In the genomic region with DNA sequence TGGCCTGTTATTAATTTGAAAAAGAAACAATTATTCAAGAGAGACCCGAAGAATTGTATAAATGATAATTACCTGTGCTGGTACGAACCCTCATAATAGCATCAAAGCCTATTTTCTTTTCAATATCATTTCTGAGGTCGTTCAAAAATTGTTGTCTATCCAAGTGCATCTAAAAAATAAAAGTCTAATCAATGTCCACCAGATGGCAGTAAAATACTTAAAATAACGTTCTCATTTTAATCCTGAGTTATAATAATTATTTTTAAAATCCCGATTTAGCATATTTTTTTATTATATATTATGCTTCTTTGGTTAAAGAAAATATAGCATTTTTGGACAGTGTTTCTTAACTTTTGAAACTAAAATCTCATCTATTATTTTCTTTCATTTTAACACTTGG, we compare ENCODE assay signal across 8 cellular contexts. TPM values are rescaled to one million over a fixed set of nuclear protein-coding genes. Genes with fewer than 3 reads are reported as not detected.
DNase-seq lines count a peak whose midpoint lies in the region; ATAC-seq and TF ChIP-seq lines count a peak whose summit lies in the region.

No MANE protein-coding gene starts in this region.

- TF ChIP-seq RAD21 in IMR-90 (IDR thresholded peaks at IDR 0.05; ENCODE audit: low read length): peak; percentile 24

- no peak overlapping the region for H3K18ac ChIP-seq in IMR-90 (ENCODE audit: low read depth, low read length)

- H2BK20ac ChIP-seq in IMR-90 (ENCODE audit: low read depth, low read length): no peak overlapping the region

- intact Hi-C loops in IMR-90 (cut with micrococcal nuclease) (loop anchor here (1.0 kb wide), 3 partner anchors 10 to 228 kb away; no protein-coding TSS in a partner anchor), body of pancreas (cut with DNase I) (no loop called here)

- H3K9me1 ChIP-seq in IMR-90 (ENCODE audit: insufficient read depth, low read length): 0 out of 2 replicates have a peak, but pooled peaks cover 4% of the 10 kb centered on the region

- TF ChIP-seq CTCF in IMR-90 (conservative IDR thresholded peaks at IDR 0.05; ENCODE audit: low read depth, low read length): peak; percentile 42
- TF ChIP-seq CTCF in body of pancreas (IDR thresholded peaks at IDR 0.05): peak in 6 of 7 experiments; percentile 26 to 46 (median 38)

- no peak overlapping the region for H4K8ac ChIP-seq in IMR-90 (ENCODE audit: low read depth in 2 of 2, low read length in 2 of 2)

- H2AK9ac ChIP-seq in IMR-90 (replicated peaks; ENCODE audit: low read depth, low read length, poor library complexity): no peak overlapping the region

- no peak for TF ChIP-seq POLR2A in IMR-90 (IDR thresholded peaks at IDR 0.05; ENCODE audit: low read depth, low read length)
- TF ChIP-seq POLR2A in body of pancreas (IDR thresholded peaks at IDR 0.05): no peak

- no peak overlapping the region for H2BK15ac ChIP-seq in IMR-90 (ENCODE audit: low read depth, low read length)

- CTCF ChIA-PET in IMR-90 (lab: Yijun Ruan, JAX): no interaction called here

- no peak overlapping the region for H3K4me2 ChIP-seq in IMR-90 (ENCODE audit: low read depth, low read length)

- H2AK5ac ChIP-seq in IMR-90 (ENCODE audit: low read depth, low read length): no peak overlapping the region

- dilution Hi-C loops in IMR-90 (cut with HindIII; ENCODE audit: low sequenced_read_pairs, unreplicated experiment): no loop called here

- no peak for ATAC-seq in IMR-90 (ENCODE audit: low read depth)
- no peak for ATAC-seq in body of pancreas
- ATAC-seq in HG03378 (IDR thresholded peaks at IDR 0.05; ENCODE audit: unreplicated experiment): no peak
- no peak for ATAC-seq in activated T-cell treated with anti-CD3 and anti-CD28 coated beads, Interleukin-2, amount 50 U/mL, for 72 hours (replicated peaks in 1 of 2)
- ATAC-seq in HG03442 (IDR thresholded peaks at IDR 0.05; ENCODE audit: unreplicated experiment): no peak

- no CpG with 5 or more reads among the region's 5 CpGs for WGBS in IMR-90 (ENCODE audit: extremely low coverage in 2 of 2, insufficient read length in 1 of 2), 2 experiments
- 30 to 32% methylated on average over 5 of the region's 5 CpGs for WGBS in body of pancreas, 2 donors

- peaks cover 23 to 72% (median 30%) of the 10 kb centered on the region in 3 donors for H3K36me3 Mint-ChIP-seq in immature natural killer cell
- H3K36me3 Mint-ChIP-seq in activated T-cell treated with anti-CD3 and anti-CD28 coated beads, Interleukin-2, amount 50 U/mL, for 72 hours (ENCODE audit: insufficient read depth in 2 of 2): peaks cover 5 to 13% of the 10 kb centered on the region in 2 donors

- H3K4me3 ChIP-seq in IMR-90 (ENCODE audit: insufficient read depth, low read depth, low read length): no peak overlapping the region
- no peak overlapping the region for H3K4me3 ChIP-seq in body of pancreas

- H3K4me1 ChIP-seq in IMR-90 (ENCODE audit: control insufficient read depth, insufficient read depth, low read length): peaks cover 17% of the 10 kb centered on the region
- peaks cover 6% of the 10 kb centered on the region for H3K4me1 ChIP-seq in body of pancreas

- H3K4ac ChIP-seq in IMR-90 (ENCODE audit: low read depth, low read length): no peak overlapping the region

- H3K27ac ChIP-seq in IMR-90 (ENCODE audit: insufficient read depth, low read length) (no peak overlapping the region), body of pancreas (peak overlapping the region in 1 of 4 donors; percentile 10)

- H3K9me3 ChIP-seq in IMR-90 (ENCODE audit: control insufficient read depth, insufficient read depth, low read length) (no peaks in the 10 kb centered on the region), body of pancreas (no peaks in the 10 kb centered on the region)

- H4K5ac ChIP-seq in IMR-90 (ENCODE audit: low read depth, low read length): no peak overlapping the region

- no peaks in the 10 kb centered on the region for H3K9me3 Mint-ChIP-seq in immature natural killer cell
- no peaks in the 10 kb centered on the region for H3K9me3 Mint-ChIP-seq in activated T-cell treated with anti-CD3 and anti-CD28 coated beads, Interleukin-2, amount 50 U/mL, for 72 hours

- H4K20me1 ChIP-seq in IMR-90 (ENCODE audit: insufficient read depth, low read length): peaks cover 26% of the 10 kb centered on the region; the same call in 1 of the 2 replicates

- DNase-seq in AML-193 (lab: John Stamatoyannopoulos, UW): peak; percentile 24 to 29
- DNase-seq in IMR-90: no peak
- DNase-seq in body of pancreas: no peak
- DNase-seq in medulla oblongata (ENCODE audit: extremely low spot score): peak; percentile 45
- DNase-seq in immature natural killer cell: no peak
- no peak for DNase-seq in activated T-cell treated with anti-CD3 and anti-CD28 coated beads, Interleukin-2, amount 50 U/mL, for 72 hours

- POLR2A ChIA-PET in IMR-90 (lab: Charles Lee; ENCODE audit: unreplicated experiment): no interaction called here

- no peak overlapping the region for H2BK120ac ChIP-seq in IMR-90 (ENCODE audit: low read depth, low read length)

- H3K27me3 Mint-ChIP-seq in immature natural killer cell (ENCODE audit: low read depth in 3 of 3): peaks cover 0 to 2% (median 0%) of the 10 kb centered on the region in 3 donors
- H3K27me3 Mint-ChIP-seq in activated T-cell treated with anti-CD3 and anti-CD28 coated beads, Interleukin-2, amount 50 U/mL, for 72 hours (ENCODE audit: low read depth): no peaks in the 10 kb centered on the region

- H3K36me3 ChIP-seq in IMR-90 (ENCODE audit: control insufficient read depth, insufficient read depth, low read length): peaks cover 53% of the 10 kb centered on the region
- peaks cover 0 to 28% of the 10 kb centered on the region in 2 donors for H3K36me3 ChIP-seq in body of pancreas (replicated peaks in 1 of 2; ENCODE audit: insufficient read depth in 1 of 2, low read depth in 2 of 2)

- no peak overlapping the region for H3K9ac ChIP-seq in IMR-90 (ENCODE audit: low read depth, low read length)

- H3K27me3 ChIP-seq in IMR-90 (ENCODE audit: control insufficient read depth, insufficient read depth, low read length): no peaks in the 10 kb centered on the region
- H3K27me3 ChIP-seq in body of pancreas: no peaks in the 10 kb centered on the region

- H3K4me1 Mint-ChIP-seq in immature natural killer cell: no peaks in the 10 kb centered on the region
- no peaks in the 10 kb centered on the region for H3K4me1 Mint-ChIP-seq in activated T-cell treated with anti-CD3 and anti-CD28 coated beads, Interleukin-2, amount 50 U/mL, for 72 hours (ENCODE audit: low read depth)

- H3K14ac ChIP-seq in IMR-90 (replicated peaks; ENCODE audit: low read depth, low read length): no peak overlapping the region

- no peak overlapping the region for H3K23ac ChIP-seq in IMR-90 (ENCODE audit: low read depth, low read length)

- H3K79me1 ChIP-seq in IMR-90 (ENCODE audit: low read depth in 1 of 2, low read length in 2 of 2): peaks cover 27 to 47% of the 10 kb centered on the region in 2 experiments

- no TSS peak for BruUV-seq in IMR-90 (replicated peaks; lab: Mats Ljungman, UMichigan)

- in situ Hi-C loops in IMR-90 (cut with MboI; ENCODE audit: low sequenced_read_pairs): loop anchor here (10.0 kb wide), 1 partner anchor 234 kb away; no protein-coding TSS in a partner anchor

- no peak overlapping the region for H4K91ac ChIP-seq in IMR-90 (ENCODE audit: insufficient read depth, low read depth, low read length)

- H2BK5ac ChIP-seq in IMR-90 (ENCODE audit: low read depth, low read length, poor library complexity, severe bottlenecking): peak overlapping the region; percentile 48

- H3K27ac Mint-ChIP-seq in immature natural killer cell: no peak overlapping the region
- no peak overlapping the region for H3K27ac Mint-ChIP-seq in activated T-cell treated with anti-CD3 and anti-CD28 coated beads, Interleukin-2, amount 50 U/mL, for 72 hours

- H3K56ac ChIP-seq in IMR-90 (ENCODE audit: extremely low read depth, insufficient read depth, low read length): no peak overlapping the region

- no peak overlapping the region for H2AFZ ChIP-seq in IMR-90 (replicated peaks; ENCODE audit: low read length, poor library complexity)

- no peak overlapping the region for H3K4me3 Mint-ChIP-seq in immature natural killer cell
- no peak overlapping the region for H3K4me3 Mint-ChIP-seq in activated T-cell treated with anti-CD3 and anti-CD28 coated beads, Interleukin-2, amount 50 U/mL, for 72 hours

TF ChIP-seq in IMR-90, 13 proteins besides CTCF, POLR2A, EP300 and RAD21:
- TF ChIP-seq RFX5 (IDR thresholded peaks at IDR 0.05; ENCODE audit: low read depth, low read length) (no peak), SMC3 (IDR thresholded peaks at IDR 0.05; ENCODE audit: low read depth, low read length) (no peak; the same call in 1 of the 2 replicates)

RNA-seq across cellular contexts. Expression of gene METTL14, which starts 55.7 kb away (rescaled TPM):
- total RNA-seq in IMR-90 (2012; rRNA removed) (5.0 and 7.5 TPM in 2 replicates), body of pancreas (10 to 100 TPM in 1 of 2 donors, 1 to 10 TPM in 1; 8.0 to 14.2 TPM)
- polyA plus RNA-seq in IMR-90 (2012; rRNA removed) (9.3 and 10.0 TPM in 2 replicates), immature natural killer cell (10 to 100 TPM; 23.5 to 57.6 (median 23.6) TPM)
- 0.39 and 0.42 TPM in 2 replicates for polyA plus RNA-seq in IMR-90 (2012; cell fraction: cytosol; rRNA removed)
- polyA plus RNA-seq in IMR-90 (2012; cell fraction: nucleus; rRNA removed; ENCODE audit: low replicate concordance): 0.65 and 6.6 TPM in 2 replicates
- 10 to 100 TPM; 50.0 to 55.7 TPM for total RNA-seq in activated T-cell treated with anti-CD3 and anti-CD28 coated beads, Interleukin-2, amount 50 U/mL, for 72 hours

Comparison
In these comparisons a context has a peak if more than half of its experiments do, and no peak if none do; other contexts are left out.
1. DNase-seq: peak in AML-193 (2 of 2) and medulla oblongata (single experiment); none in IMR-90 (single experiment), body of pancreas (0 of 4), immature natural killer cell (0 of 3) and activated T-cell treated with anti-CD3 and anti-CD28 coated beads, Interleukin-2, amount 50 U/mL, for 72 hours (0 of 2).